17 cellular contexts compared by ENCODE assay signal in the genomic region with DNA sequence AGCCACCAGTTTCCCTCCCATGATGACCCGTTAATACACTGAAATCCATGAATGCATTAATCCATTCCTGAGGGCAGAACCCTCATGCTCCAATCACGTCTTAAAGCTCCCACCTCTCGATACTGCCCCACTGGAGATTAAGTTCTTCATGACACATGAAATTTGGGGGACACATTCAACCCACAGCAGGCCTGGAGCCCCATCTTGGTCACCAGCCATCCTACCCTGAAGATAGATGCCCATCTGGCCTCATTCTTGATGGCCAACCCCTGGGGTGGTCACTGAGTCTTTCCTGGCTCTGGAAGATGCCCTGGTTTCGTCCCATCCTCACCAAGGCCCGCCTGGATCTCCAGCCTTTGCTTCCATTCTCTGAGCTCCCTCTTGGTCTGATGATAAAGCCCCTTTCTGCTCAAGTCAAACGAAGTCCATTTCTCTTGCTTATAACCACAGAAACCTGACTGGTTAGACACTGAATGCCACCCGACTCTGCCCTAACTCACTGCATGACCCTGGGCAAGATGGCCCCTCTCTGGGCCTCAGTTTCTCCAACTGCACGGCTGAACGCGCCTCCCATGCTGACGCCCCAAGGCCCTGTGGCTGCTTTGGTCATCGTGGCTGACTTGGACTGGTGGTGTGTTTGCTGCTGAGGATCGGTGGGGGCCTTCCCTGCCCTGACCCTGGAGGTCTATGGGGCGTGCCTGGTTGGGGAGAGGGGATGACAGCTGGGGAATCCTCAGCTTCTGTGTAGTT.
DNase-seq lines count a peak whose midpoint lies in the region; ATAC-seq lines count a peak whose summit lies in the region.
"Had no signal": no experiment of that assay in that cellular context is flagged by ENCODE, and none has a peak within 500 bp of the region (broad histone marks: within the 10 kb centered on the region; RNA-seq: fewer than 3 reads in every experiment).

No MANE protein-coding gene starts in this region.

- no peak overlapping the region for H3K27ac Mint-ChIP-seq in activated CD4-positive, alpha-beta memory T cell treated with anti-CD3 and anti-CD28 coated beads, Interleukin-2, amount 10 ng/mL, durations not matched to agents 7 days and 5 days
- H3K27ac Mint-ChIP-seq: activated T-cell treated with anti-CD3 and anti-CD28 coated beads, Interleukin-2, amount 50 U/mL, for 72 hours; endodermal cell had no signal

- peaks cover 47 to 57% (median 55%) of the 10 kb centered on the region in 3 donors for H3K4me1 ChIP-seq in skeletal muscle tissue (ENCODE audit: control insufficient read depth in 3 of 3, insufficient read depth in 3 of 3, low read length in 3 of 3)

- no peaks in the 10 kb centered on the region for H3K36me3 Mint-ChIP-seq in activated CD4-positive, alpha-beta memory T cell treated with anti-CD3 and anti-CD28 coated beads, Interleukin-2, amount 10 ng/mL, durations not matched to agents 7 days and 5 days (ENCODE audit: low read depth)
- H3K36me3 Mint-ChIP-seq: naive B cell had no signal

- H3K27me3 Mint-ChIP-seq in activated CD4-positive, alpha-beta memory T cell treated with anti-CD3 and anti-CD28 coated beads, Interleukin-2, amount 10 ng/mL, durations not matched to agents 7 days and 5 days: peaks cover 3% of the 10 kb centered on the region

- no peak overlapping the region for H3K4me3 ChIP-seq in skeletal muscle tissue (ENCODE audit: low read length in 3 of 3)
- H3K4me3 ChIP-seq: BLaER1 had no signal

- no peak for ATAC-seq in left lobe of liver
- ATAC-seq in GM18873 (IDR thresholded peaks at IDR 0.05; ENCODE audit: low FRiP score, unreplicated experiment): no peak
- no peak for ATAC-seq in HG02588 (IDR thresholded peaks at IDR 0.05; ENCODE audit: unreplicated experiment)
- ATAC-seq: activated T-cell treated with anti-CD3 and anti-CD28 coated beads, Interleukin-2, amount 50 U/mL, for 72 hours had no signal

- peaks cover 10% of the 10 kb centered on the region for H3K4me1 Mint-ChIP-seq in activated CD4-positive, alpha-beta memory T cell treated with anti-CD3 and anti-CD28 coated beads, Interleukin-2, amount 10 ng/mL, durations not matched to agents 7 days and 5 days

- H3K9me3 ChIP-seq in skeletal muscle tissue (ENCODE audit: control insufficient read depth in 3 of 3, low read length in 3 of 3): no peaks in the 10 kb centered on the region
- H3K9me3 ChIP-seq: BLaER1 had no signal

- no peaks in the 10 kb centered on the region for H3K27me3 ChIP-seq in skeletal muscle tissue (ENCODE audit: control insufficient read depth in 3 of 3, insufficient read depth in 3 of 3, low read length in 3 of 3)
- H3K27me3 ChIP-seq: BLaER1 had no signal

- peak overlapping the region in 1 of 3 donors; percentile 79 for H3K9ac ChIP-seq in skeletal muscle tissue (ENCODE audit: low read depth in 1 of 3, low read length in 3 of 3)
- H3K9ac ChIP-seq: BLaER1 had no signal

- CTCF ChIA-PET in activated CD4-positive, alpha-beta memory T cell treated with anti-CD3 and anti-CD28 coated beads, Interleukin-2, amount 10 ng/mL, durations not matched to agents 7 days and 5 days (lab: Charles Lee): interaction anchor here (1.1 kb wide), 1 partner anchor 177 kb away, joined by 3 read pairs; no protein-coding TSS in a partner anchor

- DNase-seq in D341Med (ENCODE audit: low spot score): peak; percentile 20
- DNase-seq in activated CD4-positive, alpha-beta memory T cell treated with anti-CD3 and anti-CD28 coated beads, Interleukin-2, amount 10 ng/mL, durations not matched to agents 7 days and 5 days: peak; percentile 11
- DNase-seq in left lobe of liver (ENCODE audit: low spot score): peak; percentile 38
- DNase-seq in SK-N-DZ (ENCODE audit: low spot score): no peak
- DNase-seq: activated CD4-positive, CD25-positive, alpha-beta regulatory T cell; activated T-cell treated with anti-CD3 and anti-CD28 coated beads, Interleukin-2, amount 50 U/mL, for 72 hours; DMS79; endodermal cell; HFFc6; naive B cell; NCI-H2029; NCI-H526 treated with DMSO at 0.1 percent for 48 hours; SW 1271 had no signal

- H3K9me3 Mint-ChIP-seq in activated CD4-positive, alpha-beta memory T cell treated with anti-CD3 and anti-CD28 coated beads, Interleukin-2, amount 10 ng/mL, durations not matched to agents 7 days and 5 days: no peaks in the 10 kb centered on the region
- H3K9me3 Mint-ChIP-seq: activated T-cell treated with anti-CD3 and anti-CD28 coated beads, Interleukin-2, amount 50 U/mL, for 72 hours; endodermal cell; HFFc6; naive B cell had no signal

- peak overlapping the region; percentile 85 for H3K27ac ChIP-seq in skeletal muscle tissue (ENCODE audit: low read depth, low read length)
- H3K27ac ChIP-seq: BLaER1 had no signal

- H3K36me3 ChIP-seq in skeletal muscle tissue (ENCODE audit: control insufficient read depth in 3 of 3, insufficient read depth in 3 of 3, low read length in 3 of 3): no peaks in the 10 kb centered on the region
- H3K36me3 ChIP-seq: BLaER1 had no signal

- no peak overlapping the region for H3K4me3 Mint-ChIP-seq in activated CD4-positive, alpha-beta memory T cell treated with anti-CD3 and anti-CD28 coated beads, Interleukin-2, amount 10 ng/mL, durations not matched to agents 7 days and 5 days
- H3K4me3 Mint-ChIP-seq: activated T-cell treated with anti-CD3 and anti-CD28 coated beads, Interleukin-2, amount 50 U/mL, for 72 hours; endodermal cell; naive B cell had no signal

- POLR2A ChIA-PET in activated CD4-positive, alpha-beta memory T cell treated with anti-CD3 and anti-CD28 coated beads, Interleukin-2, amount 10 ng/mL, durations not matched to agents 7 days and 5 days (lab: Charles Lee): no interaction called here
